8 cellular contexts compared by ENCODE assay signal in the genomic region with DNA sequence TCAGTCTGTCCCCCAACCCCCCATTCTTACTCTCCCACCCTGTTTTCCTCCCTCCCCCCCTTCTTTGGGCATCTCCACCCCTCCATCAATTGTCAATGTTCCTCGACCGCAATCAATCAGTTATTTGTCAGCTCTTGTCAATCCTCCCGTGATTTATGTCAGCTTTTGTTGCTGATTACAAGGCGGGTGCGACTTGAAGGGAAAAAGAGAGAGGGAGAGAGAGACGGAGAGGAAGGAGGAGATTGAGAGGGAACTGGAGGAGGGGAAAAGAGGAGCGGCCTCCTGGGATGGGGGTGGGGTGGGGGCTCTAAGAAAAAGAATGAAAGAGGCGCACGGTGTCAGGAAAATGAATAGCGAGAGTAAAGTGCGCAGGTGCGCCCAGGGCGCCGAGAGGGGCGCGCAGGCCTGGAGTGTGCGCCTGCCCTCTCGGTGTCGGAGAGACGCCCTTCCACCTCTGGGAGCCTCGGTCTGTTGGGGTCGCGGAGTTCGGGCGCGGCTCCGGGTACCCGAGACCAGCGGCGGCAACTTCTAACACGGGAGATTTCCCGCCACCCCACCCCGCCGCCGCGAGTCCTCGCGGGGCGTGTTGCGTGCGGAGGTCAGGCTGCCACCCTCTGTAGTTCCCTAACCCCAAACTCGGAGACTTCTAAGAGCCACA. TPM values are rescaled to one million over a fixed set of nuclear protein-coding genes. Genes with fewer than 3 reads are reported as not detected.
DNase-seq lines count a peak whose midpoint lies in the region; ATAC-seq and TF ChIP-seq lines count a peak whose summit lies in the region.

No MANE protein-coding gene starts in this region.

- H4K20me1 ChIP-seq in MM.1S (ENCODE audit: insufficient read depth, low read length) = no peaks in the 10 kb centered on the region

- H3K4me3 Mint-ChIP-seq in activated T-cell treated with anti-CD3 and anti-CD28 coated beads, Interleukin-2, amount 50 U/mL, for 72 hours = peak overlapping the region; percentile 79 to 91

- peak; percentile 26 to 28 for ATAC-seq in activated T-cell treated with anti-CD3 and anti-CD28 coated beads, Interleukin-2, amount 50 U/mL, for 72 hours (replicated peaks in 1 of 2)
- ATAC-seq in left cardiac atrium (peak in 1 of 2 donors; percentile 0), HG03432 (IDR thresholded peaks at IDR 0.05; ENCODE audit: unreplicated experiment) (no peak)

- peak; percentile 60 for DNase-seq in Daoy (ENCODE audit: low read depth)
- DNase-seq in MM.1S = peak; percentile 45
- DNase-seq in activated T-cell treated with anti-CD3 and anti-CD28 coated beads, Interleukin-2, amount 50 U/mL, for 72 hours = no peak
- peak; percentile 48 for DNase-seq in left cardiac atrium
- DNase-seq in retina = peak; percentile 75
- DNase-seq in NCI-H1048 (lab: John Stamatoyannopoulos, UW) = no peak
- no peak for DNase-seq in HT-29 (ENCODE audit: low spot score)

- peaks cover 25% of the 10 kb centered on the region for H3F3A ChIP-seq in MM.1S (ENCODE audit: insufficient read depth, low read length)

- no peaks in the 10 kb centered on the region for H3K4me1 ChIP-seq in MM.1S (ENCODE audit: low read length)

- intact Hi-C loops in left cardiac atrium (cut with DNase I) = loop anchor here (5.0 to 10.0 kb wide), 6 partner anchors 252 to 1372 kb away; no protein-coding TSS in a partner anchor

- peak overlapping the region; percentile 99 for H3K4me3 ChIP-seq in MM.1S (ENCODE audit: low read length)

- no peaks in the 10 kb centered on the region for H3K36me3 ChIP-seq in MM.1S (replicated peaks; ENCODE audit: insufficient read depth, low read length)

- H3K36me3 Mint-ChIP-seq in activated T-cell treated with anti-CD3 and anti-CD28 coated beads, Interleukin-2, amount 50 U/mL, for 72 hours (ENCODE audit: insufficient read depth in 2 of 2) = peaks cover 2 to 3% of the 10 kb centered on the region in 2 donors

- H3K27ac Mint-ChIP-seq in activated T-cell treated with anti-CD3 and anti-CD28 coated beads, Interleukin-2, amount 50 U/mL, for 72 hours = no peak overlapping the region

- H2AFZ ChIP-seq in MM.1S (ENCODE audit: low read length) = peak overlapping the region; percentile 80

- no peaks in the 10 kb centered on the region for H3K9me2 ChIP-seq in MM.1S (replicated peaks; ENCODE audit: insufficient read depth, low read length)

- peak overlapping the region; percentile 98 for H3K4me2 ChIP-seq in MM.1S (ENCODE audit: low read depth, low read length)

- TF ChIP-seq CTCF in MM.1S (IDR thresholded peaks at IDR 0.05; ENCODE audit: low read length) = no peak

- no peaks in the 10 kb centered on the region for H3K27me3 ChIP-seq in MM.1S (replicated peaks; ENCODE audit: insufficient read depth, low read length)

- peaks cover 41% of the 10 kb centered on the region for H3K4me1 Mint-ChIP-seq in activated T-cell treated with anti-CD3 and anti-CD28 coated beads, Interleukin-2, amount 50 U/mL, for 72 hours (ENCODE audit: low read depth)

- no peaks in the 10 kb centered on the region for H3K9me3 ChIP-seq in MM.1S (replicated peaks; ENCODE audit: insufficient read depth, low read length)

- H3K79me2 ChIP-seq in MM.1S (ENCODE audit: low read length) = peaks cover 25% of the 10 kb centered on the region

- H3K9me3 Mint-ChIP-seq in activated T-cell treated with anti-CD3 and anti-CD28 coated beads, Interleukin-2, amount 50 U/mL, for 72 hours = no peaks in the 10 kb centered on the region

- peak overlapping the region; percentile 90 for H3K27ac ChIP-seq in MM.1S (ENCODE audit: low read length)

- peak overlapping the region; percentile 82 for H3K9ac ChIP-seq in MM.1S (ENCODE audit: low read length)

- H3K27me3 Mint-ChIP-seq in activated T-cell treated with anti-CD3 and anti-CD28 coated beads, Interleukin-2, amount 50 U/mL, for 72 hours (ENCODE audit: low read depth) = peaks cover 68% of the 10 kb centered on the region

RNA-seq across cellular contexts. Expression of gene ZNF503, which starts 1.1 kb away (rescaled TPM):
- total RNA-seq in Daoy (2014; rRNA removed; shearing (Covaris generic)) = 3.7 and 5.7 TPM in 2 replicates
- total RNA-seq in activated T-cell treated with anti-CD3 and anti-CD28 coated beads, Interleukin-2, amount 50 U/mL, for 72 hours = 1 to 10 TPM in 1 of 2 donors, under 1 TPM in 1; 0.50 to 1.3 TPM
- total RNA-seq in left cardiac atrium = 10 to 100 TPM; 12.0 to 14.3 TPM
- 4.6 and 8.8 TPM in 2 replicates for total RNA-seq in HT-29 (2014; rRNA removed; shearing (Covaris generic))

RNA-seq across cellular contexts. Expression of gene LRMDA, which starts 28.8 kb away (rescaled TPM):
- 1.6 TPM in 1 of 2 replicates, not detected in the other for total RNA-seq in Daoy (2014; rRNA removed; shearing (Covaris generic))
- total RNA-seq in activated T-cell treated with anti-CD3 and anti-CD28 coated beads, Interleukin-2, amount 50 U/mL, for 72 hours = not detected
- total RNA-seq in left cardiac atrium = 10 to 100 TPM; 40.6 to 57.8 TPM
- total RNA-seq in HT-29 (2014; rRNA removed; shearing (Covaris generic)) = not detected in 2 replicates

Comparison
In these comparisons a context has a peak if more than half of its experiments do, and no peak if none do; other contexts are left out.
1. DNase-seq: peak in Daoy (single experiment), MM.1S (single experiment), left cardiac atrium (single experiment) and retina (single experiment); none in activated T-cell treated with anti-CD3 and anti-CD28 coated beads, Interleukin-2, amount 50 U/mL, for 72 hours (0 of 2), NCI-H1048 (single experiment) and HT-29 (single experiment).
2. RNA of gene LRMDA, which starts 28.8 kb away (total RNA-seq): 40.6 to 57.8 TPM in left cardiac atrium; not detected in activated T-cell treated with anti-CD3 and anti-CD28 coated beads, Interleukin-2, amount 50 U/mL, for 72 hours, 1.6 TPM in Daoy and not detected in HT-29; every median in the first group is over 10 times any median in the second.